In genomic region chr21:46188226-46189212, GRCh38 we compare ENCODE assay signal across 8 cellular contexts. TPM values are rescaled to one million over a fixed set of nuclear protein-coding genes. Genes with fewer than 3 reads are reported as not detected.
DNase-seq lines count a peak whose midpoint lies in the region; ATAC-seq and TF ChIP-seq lines count a peak whose summit lies in the region.

No MANE protein-coding gene starts in this region.

- peak; percentile 39 for ATAC-seq in esophagus mucosa
- ATAC-seq in HG03469 (IDR thresholded peaks at IDR 0.05; ENCODE audit: unreplicated experiment), result no peak
- no peak for ATAC-seq in CD8-positive, alpha-beta T cell

- H3K4me3 ChIP-seq in GM23248 (peak overlapping the region; percentile 23; the same call in 1 of the 2 replicates), OCI-LY1 (ENCODE audit: low read depth, low read length, poor library complexity, severe bottlenecking) (no peak overlapping the region)
- H3K4me3 ChIP-seq in CD8-positive, alpha-beta T cell (ENCODE audit: low read depth, low read length), result no peak overlapping the region

- peaks cover 4% of the 10 kb centered on the region; the same call in 1 of the 2 replicates for H3K36me3 ChIP-seq in GM23248 (ENCODE audit: low read depth)
- H3K36me3 ChIP-seq in OCI-LY1 (ENCODE audit: insufficient read depth, low read length), result peaks cover 31% of the 10 kb centered on the region
- peaks cover 2% of the 10 kb centered on the region for H3K36me3 ChIP-seq in CD8-positive, alpha-beta T cell (ENCODE audit: insufficient read depth, low read length)

- H3K9ac ChIP-seq in GM23248, result peak overlapping the region; percentile 49
- H3K9ac ChIP-seq in OCI-LY1 (ENCODE audit: low read length), result no peak overlapping the region

- H3K9me2 ChIP-seq in GM23248 (ENCODE audit: insufficient read depth) (no peaks in the 10 kb centered on the region), OCI-LY1 (ENCODE audit: low read depth, low read length) (no peaks in the 10 kb centered on the region)

- H4K20me1 ChIP-seq in GM23248 (ENCODE audit: insufficient read depth) (no peaks in the 10 kb centered on the region), OCI-LY1 (ENCODE audit: insufficient read depth, low read length) (no peaks in the 10 kb centered on the region)

- DNase-seq in GM23248 (peak; percentile 85), middle frontal gyrus (ENCODE audit: extremely low spot score, low spot score) (no peak)
- DNase-seq in activated naive CD4-positive, alpha-beta T cell treated with anti-CD3 and anti-CD28 coated beads, Interleukin-2, amount 10 ng/mL, durations not matched to agents 7 days and 5 days, result no peak
- DNase-seq in CD8-positive, alpha-beta T cell, result no peak

- H3K4me2 ChIP-seq in GM23248 (ENCODE audit: unreplicated experiment) (peak overlapping the region; percentile 58), OCI-LY1 (ENCODE audit: low read length) (no peak overlapping the region)

- POLR2A ChIA-PET in CD8-positive, alpha-beta T cell (lab: Charles Lee), result no interaction called here

- H3K4me1 ChIP-seq in GM23248 (ENCODE audit: insufficient read depth) (peaks cover 24% of the 10 kb centered on the region), OCI-LY1 (ENCODE audit: insufficient read depth, low read length, severe bottlenecking) (peaks cover 30% of the 10 kb centered on the region)
- H3K4me1 ChIP-seq in CD8-positive, alpha-beta T cell (ENCODE audit: insufficient read depth, low read length), result peaks cover 9% of the 10 kb centered on the region

- H3K27ac Mint-ChIP-seq in nephron, result peak overlapping the region; percentile 37 to 76 (median 45)
- no peak overlapping the region for H3K27ac Mint-ChIP-seq in activated naive CD4-positive, alpha-beta T cell treated with anti-CD3 and anti-CD28 coated beads, Interleukin-2, amount 10 ng/mL, durations not matched to agents 7 days and 5 days
- no peak overlapping the region for H3K27ac Mint-ChIP-seq in CD8-positive, alpha-beta T cell

- peaks cover 17% of the 10 kb centered on the region for H3K36me3 Mint-ChIP-seq in nephron (ENCODE audit: low read depth)
- H3K36me3 Mint-ChIP-seq in activated naive CD4-positive, alpha-beta T cell treated with anti-CD3 and anti-CD28 coated beads, Interleukin-2, amount 10 ng/mL, durations not matched to agents 7 days and 5 days, result peaks cover 17% of the 10 kb centered on the region
- peaks cover 7% of the 10 kb centered on the region for H3K36me3 Mint-ChIP-seq in CD8-positive, alpha-beta T cell

- H3F3A ChIP-seq in GM23248 (ENCODE audit: insufficient read depth) (peaks cover 12% of the 10 kb centered on the region), OCI-LY1 (ENCODE audit: insufficient read depth, low read length) (no peaks in the 10 kb centered on the region; the same call in 1 of the 2 replicates)

- no peaks in the 10 kb centered on the region for H3K27me3 Mint-ChIP-seq in nephron (ENCODE audit: low read depth)
- H3K27me3 Mint-ChIP-seq in activated naive CD4-positive, alpha-beta T cell treated with anti-CD3 and anti-CD28 coated beads, Interleukin-2, amount 10 ng/mL, durations not matched to agents 7 days and 5 days, result peaks cover 14% of the 10 kb centered on the region
- no peaks in the 10 kb centered on the region for H3K27me3 Mint-ChIP-seq in CD8-positive, alpha-beta T cell (ENCODE audit: low read depth)

- H3K9me3 ChIP-seq in GM23248 (ENCODE audit: low read depth) (no peaks in the 10 kb centered on the region), OCI-LY1 (ENCODE audit: low read length) (no peaks in the 10 kb centered on the region)
- H3K9me3 ChIP-seq in CD8-positive, alpha-beta T cell (ENCODE audit: low read length), result no peaks in the 10 kb centered on the region

- H3K27ac ChIP-seq in GM23248 (peak overlapping the region; percentile 55), OCI-LY1 (ENCODE audit: low read depth, low read length, poor library complexity, severe bottlenecking) (peak overlapping the region; percentile 40)
- H3K27ac ChIP-seq in CD8-positive, alpha-beta T cell (ENCODE audit: low read depth, low read length), result no peak overlapping the region

- H3K4me1 Mint-ChIP-seq in nephron, result peaks cover 30% of the 10 kb centered on the region
- peaks cover 16% of the 10 kb centered on the region for H3K4me1 Mint-ChIP-seq in activated naive CD4-positive, alpha-beta T cell treated with anti-CD3 and anti-CD28 coated beads, Interleukin-2, amount 10 ng/mL, durations not matched to agents 7 days and 5 days
- H3K4me1 Mint-ChIP-seq in CD8-positive, alpha-beta T cell (ENCODE audit: low read depth), result peaks cover 13% of the 10 kb centered on the region

- 21 to 22% methylated on average over 17 of the region's 17 CpGs for WGBS in GM23248 (ENCODE audit: low coverage in 1 of 2, low lambda C conversion rate in 2 of 2, missing lambda C conversion rate in 2 of 2), 2 experiments

- TF ChIP-seq CTCF in OCI-LY1 (IDR thresholded peaks at IDR 0.05; ENCODE audit: low read length) (no peak), nephron (IDR thresholded peaks at IDR 0.05; ENCODE audit: unreplicated experiment in 3 of 3) (no peak)
- no peak for TF ChIP-seq CTCF in CD8-positive, alpha-beta T cell (IDR thresholded peaks at IDR 0.05)

- CTCF ChIA-PET in activated naive CD4-positive, alpha-beta T cell treated with anti-CD3 and anti-CD28 coated beads, Interleukin-2, amount 10 ng/mL, durations not matched to agents 7 days and 5 days (lab: Charles Lee), result no interaction called here
- CTCF ChIA-PET in CD8-positive, alpha-beta T cell (lab: Charles Lee), result no interaction called here

- in situ Hi-C loops in GM23248 (cut with MboI), result no loop called here

- intact Hi-C loops in CD8-positive, alpha-beta T cell (cut with DNase I, micrococcal nuclease), result no loop called here

- peak overlapping the region; percentile 36; the same call in 1 of the 2 replicates for H2AFZ ChIP-seq in GM23248
- no peak overlapping the region for H2AFZ ChIP-seq in OCI-LY1 (ENCODE audit: low read length)

- H3K27me3 ChIP-seq in GM23248 (replicated peaks; ENCODE audit: insufficient read depth), result no peaks in the 10 kb centered on the region
- H3K27me3 ChIP-seq in OCI-LY1 (ENCODE audit: insufficient read depth, low read length), result no peaks in the 10 kb centered on the region
- H3K27me3 ChIP-seq in CD8-positive, alpha-beta T cell (ENCODE audit: insufficient read depth, low read length), result no peaks in the 10 kb centered on the region

- no peaks in the 10 kb centered on the region for H3K9me3 Mint-ChIP-seq in nephron
- peaks cover 3% of the 10 kb centered on the region for H3K9me3 Mint-ChIP-seq in activated naive CD4-positive, alpha-beta T cell treated with anti-CD3 and anti-CD28 coated beads, Interleukin-2, amount 10 ng/mL, durations not matched to agents 7 days and 5 days
- no peaks in the 10 kb centered on the region for H3K9me3 Mint-ChIP-seq in CD8-positive, alpha-beta T cell

- peak overlapping the region; percentile 21 to 61 (median 46) for H3K4me3 Mint-ChIP-seq in nephron
- no peak overlapping the region for H3K4me3 Mint-ChIP-seq in activated naive CD4-positive, alpha-beta T cell treated with anti-CD3 and anti-CD28 coated beads, Interleukin-2, amount 10 ng/mL, durations not matched to agents 7 days and 5 days
- H3K4me3 Mint-ChIP-seq in CD8-positive, alpha-beta T cell, result no peak overlapping the region

- H3K79me2 ChIP-seq in GM23248 (ENCODE audit: insufficient read depth), result no peaks in the 10 kb centered on the region
- no peaks in the 10 kb centered on the region for H3K79me2 ChIP-seq in OCI-LY1 (ENCODE audit: insufficient read depth, low read length)

RNA-seq across cellular contexts. Expression of gene SPATC1L, which starts 4.3 kb away (rescaled TPM):
- 5.2 and 5.3 TPM in 2 replicates for total RNA-seq in GM23248 (2014; rRNA removed; shearing (Covaris generic))
- polyA plus RNA-seq in GM23248 (2016; fragmentation: Nextera tagmentation; extraction: Ambion mirVana), result 15.2 and 15.7 TPM in 2 replicates
- 7.2 TPM for total RNA-seq in esophagus mucosa
- total RNA-seq in CD8-positive, alpha-beta T cell, result 1 to 10 TPM; 6.5 to 6.7 TPM

RNA-seq across cellular contexts. Expression of gene FTCD, which starts 33.1 kb away (rescaled TPM):
- not detected in 2 replicates for total RNA-seq in GM23248 (2014; rRNA removed; shearing (Covaris generic))
- not detected in 2 replicates for polyA plus RNA-seq in GM23248 (2016; fragmentation: Nextera tagmentation; extraction: Ambion mirVana)
- total RNA-seq in esophagus mucosa, result 0.36 TPM
- total RNA-seq in CD8-positive, alpha-beta T cell, result 1 to 10 TPM in 1 of 2 experiments, under 1 TPM in 1; 0.72 to 1.3 TPM

RNA-seq across cellular contexts. Expression of gene LSS, which starts 40.1 kb away (rescaled TPM):
- 41.1 and 45.7 TPM in 2 replicates for total RNA-seq in GM23248 (2014; rRNA removed; shearing (Covaris generic))
- 26.8 and 28.0 TPM in 2 replicates for polyA plus RNA-seq in GM23248 (2016; fragmentation: Nextera tagmentation; extraction: Ambion mirVana)
- 92.6 TPM for total RNA-seq in esophagus mucosa
- total RNA-seq in CD8-positive, alpha-beta T cell, result 10 to 100 TPM; 22.5 to 22.6 TPM

Comparison
In these comparisons a context has a peak if more than half of its experiments do, and no peak if none do; other contexts are left out.
1. H3K27ac Mint-ChIP-seq: peak in nephron (3 of 3); none in activated naive CD4-positive, alpha-beta T cell treated with anti-CD3 and anti-CD28 coated beads, Interleukin-2, amount 10 ng/mL, durations not matched to agents 7 days and 5 days (single experiment) and CD8-positive, alpha-beta T cell (single experiment).
2. H3K4me3 Mint-ChIP-seq: peak in nephron (3 of 3); none in activated naive CD4-positive, alpha-beta T cell treated with anti-CD3 and anti-CD28 coated beads, Interleukin-2, amount 10 ng/mL, durations not matched to agents 7 days and 5 days (single experiment) and CD8-positive, alpha-beta T cell (single experiment).